Comparison of ENCODE assay signal across 13 cellular contexts in genomic region chr2:181789827-181790448, GRCh38.
A peak's percentile ranks its signal among the peaks of the same experiment; 100 is the strongest.
DNase-seq lines count a peak whose midpoint lies in the region; ATAC-seq and TF ChIP-seq lines count a peak whose summit lies in the region.
"Had no signal": no experiment of that assay in that cellular context is flagged by ENCODE, and none has a peak within 500 bp of the region (broad histone marks: within the 10 kb centered on the region; RNA-seq: fewer than 3 reads in every experiment).

No MANE protein-coding gene starts in this region.

- POLR2A ChIA-PET in Panc1 (lab: Charles Lee): interaction anchor here (0.6 kb wide), 1 partner anchor 14 kb away, joined by 6 read pairs; no protein-coding TSS in a partner anchor

- H3K27me3 ChIP-seq in Panc1 (ENCODE audit: control insufficient read depth, insufficient read depth, low read length) (no peaks in the 10 kb centered on the region), mesendoderm (ENCODE audit: insufficient read depth, low read length, poor library complexity) (no peaks in the 10 kb centered on the region)
- H3K27me3 ChIP-seq: BLaER1, Peyer's patch, vagina had no signal

- H3K4ac ChIP-seq in mesendoderm (ENCODE audit: low read depth, low read length): no peak overlapping the region

- ATAC-seq in GM19023 (IDR thresholded peaks at IDR 0.05; ENCODE audit: unreplicated experiment) (peak; percentile 26), HG02623 (IDR thresholded peaks at IDR 0.05; ENCODE audit: unreplicated experiment) (peak; percentile 38), Panc1 (no peak), GM21528 (IDR thresholded peaks at IDR 0.05; ENCODE audit: low FRiP score, unreplicated experiment) (no peak), omental fat pad (ENCODE audit: low FRiP score) (no peak), HG03521 (IDR thresholded peaks at IDR 0.05; ENCODE audit: unreplicated experiment) (no peak)

- no peak overlapping the region for H2AK5ac ChIP-seq in mesendoderm (ENCODE audit: low read length)

- peak overlapping the region; percentile 97 for H3K27ac ChIP-seq in Panc1 (ENCODE audit: low read length)
- no peak overlapping the region for H3K27ac ChIP-seq in mesendoderm (ENCODE audit: low read depth, low read length)
- H3K27ac ChIP-seq: BLaER1, vagina had no signal

- DNase-seq in Panc1 (ENCODE audit: low read depth, low spot score) (no peak), mesendoderm (no peak), kidney tubule cell (ENCODE audit: low spot score) (no peak), omental fat pad (ENCODE audit: low spot score) (no peak)
- DNase-seq: NCI-H446 treated with DMSO at 0.1 percent for 48 hours; Peyer's patch; stimulated activated naive CD4-positive, alpha-beta T cell treated with Interleukin-2 at 50 U/mL for 16 hours had no signal

- in situ Hi-C loops in Panc1 (cut with HindIII; ENCODE audit: low pct_unique_long_range_greater_than_20kb, low sequenced_read_pairs): no loop called here

- H3K79me2 ChIP-seq in mesendoderm (ENCODE audit: control insufficient read depth, insufficient read depth, low read length): no peaks in the 10 kb centered on the region

- no peaks in the 10 kb centered on the region for H3K79me1 ChIP-seq in mesendoderm (ENCODE audit: low read length)

- H2BK15ac ChIP-seq in mesendoderm (replicated peaks; ENCODE audit: low read depth): no peak overlapping the region

- no TSS peak for BruUV-seq in Panc1 (replicated peaks; lab: Mats Ljungman, UMichigan)

- TF ChIP-seq CTCF in Panc1 (IDR thresholded peaks at IDR 0.05) (no peak), omental fat pad (IDR thresholded peaks at IDR 0.05) (no peak)

- H3K18ac ChIP-seq in mesendoderm (ENCODE audit: low read length): no peak overlapping the region

- H3K9ac ChIP-seq in mesendoderm (ENCODE audit: low read length): no peak overlapping the region
- H3K9ac ChIP-seq: BLaER1 had no signal

- H3K9me3 ChIP-seq in Panc1 (ENCODE audit: control insufficient read depth, insufficient read depth, low read depth, low read length): peaks cover 40% of the 10 kb centered on the region
- H3K9me3 ChIP-seq: Peyer's patch had no signal

- CTCF ChIA-PET in Panc1 (lab: Charles Lee): no interaction called here

- H3K4me3 ChIP-seq in Panc1 (ENCODE audit: low read depth in 2 of 2, low read length in 2 of 2) (no peak overlapping the region), mesendoderm (ENCODE audit: low read length) (no peak overlapping the region)
- H3K4me3 ChIP-seq: BLaER1, Peyer's patch, vagina had no signal

- H3K4me2 ChIP-seq in mesendoderm (ENCODE audit: low read length): no peak overlapping the region
- H3K4me2 ChIP-seq: BLaER1 had no signal

- intact Hi-C loops in Panc1 (cut with micrococcal nuclease; ENCODE audit: unreplicated experiment): loop anchor here (5.0 kb wide), 1 partner anchor 102 kb away; the partner anchor contains the start of gene ITPRID2

- no peak overlapping the region for H4K5ac ChIP-seq in mesendoderm (ENCODE audit: low read length)

- peak overlapping the region; percentile 50 for H3K56ac ChIP-seq in mesendoderm (ENCODE audit: low read length)

- H4K8ac ChIP-seq in mesendoderm (ENCODE audit: low read depth, low read length): no peak overlapping the region

- no peaks in the 10 kb centered on the region for H3K36me3 ChIP-seq in Panc1 (ENCODE audit: control insufficient read depth, insufficient read depth, low read length)
- no peaks in the 10 kb centered on the region for H3K36me3 ChIP-seq in mesendoderm (ENCODE audit: control insufficient read depth, insufficient read depth, low read length)
- H3K36me3 ChIP-seq: BLaER1, Peyer's patch, vagina had no signal

- peak overlapping the region; percentile 24 for H2BK120ac ChIP-seq in mesendoderm (ENCODE audit: low read depth, low read length)

- no CpG with 5 or more reads among the region's 4 CpGs for WGBS in mesendoderm (ENCODE audit: extremely low coverage, insufficient coverage, low lambda C conversion rate)

- H3K4me1 ChIP-seq in Panc1 (ENCODE audit: control insufficient read depth, insufficient read depth, low read length) (peaks cover 44% of the 10 kb centered on the region), mesendoderm (ENCODE audit: control insufficient read depth, low read depth, low read length) (peaks cover 4% of the 10 kb centered on the region)
- H3K4me1 ChIP-seq: BLaER1 had no signal

- H3K23ac ChIP-seq in mesendoderm (ENCODE audit: low read length): no peak overlapping the region

- H2BK5ac ChIP-seq in mesendoderm (ENCODE audit: low read length): peak overlapping the region; percentile 23

Comparison
In these comparisons a context has a peak if more than half of its experiments do, and no peak if none do; other contexts are left out.
1. ATAC-seq: peak in GM19023 (single experiment) and HG02623 (single experiment); none in Panc1 (single experiment), GM21528 (single experiment), omental fat pad (single experiment) and HG03521 (single experiment).